Comparison of ENCODE assay signal across 19 cellular contexts in the genomic region with DNA sequence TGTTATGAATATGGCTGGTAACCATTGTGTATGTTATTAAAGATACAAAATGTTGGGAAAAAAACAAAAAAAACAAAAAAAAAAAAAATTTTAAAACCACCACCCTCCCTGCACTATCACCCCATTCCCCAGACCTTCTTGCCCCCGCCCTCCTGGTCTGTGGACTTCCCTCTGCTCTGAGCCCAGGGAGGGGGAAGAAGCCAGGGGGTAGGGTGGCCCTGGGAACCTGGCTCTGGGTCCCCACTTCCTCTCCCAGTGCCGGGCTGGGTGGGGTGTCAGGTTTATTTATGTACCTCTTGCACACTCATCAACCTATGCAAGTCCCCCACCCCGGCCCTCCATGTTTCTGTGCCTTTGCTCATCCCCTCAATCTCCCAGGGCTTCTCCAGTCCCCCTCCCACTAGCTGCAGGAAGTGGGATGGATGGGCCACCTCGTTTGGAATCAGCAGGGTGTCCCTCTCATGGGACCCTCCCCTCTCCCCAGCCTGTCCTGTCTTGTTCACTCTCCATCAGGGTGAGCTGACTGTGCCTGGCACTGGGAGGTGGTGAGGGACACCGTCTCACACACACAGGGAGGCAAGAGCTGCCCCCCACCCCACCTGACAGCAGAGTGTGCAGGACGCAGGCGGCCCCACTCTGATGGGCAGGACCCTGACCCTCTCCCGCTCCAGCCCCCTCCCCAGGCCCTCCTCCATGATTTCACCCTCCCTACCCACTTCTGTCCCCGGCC. TPM values are rescaled to one million over a fixed set of nuclear protein-coding genes. Genes with fewer than 3 reads are reported as not detected.
DNase-seq lines count a peak whose midpoint lies in the region; ATAC-seq and TF ChIP-seq lines count a peak whose summit lies in the region.
"Had no signal": no experiment of that assay in that cellular context is flagged by ENCODE, and none has a peak within 500 bp of the region (broad histone marks: within the 10 kb centered on the region; RNA-seq: fewer than 3 reads in every experiment).

No MANE protein-coding gene starts in this region.

- H3F3A ChIP-seq in SK-N-SH (replicated peaks; ENCODE audit: insufficient read depth), result peaks cover 17% of the 10 kb centered on the region

- no peaks in the 10 kb centered on the region for H3K9me2 ChIP-seq in SK-N-SH

- H3K36me3 ChIP-seq in SK-N-SH (replicated peaks in 1 of 2; ENCODE audit: control insufficient read depth in 1 of 2, insufficient read depth in 2 of 2, low read length in 1 of 2) (peaks cover 42 to 80% of the 10 kb centered on the region in 2 experiments), body of pancreas (replicated peaks in 1 of 2; ENCODE audit: insufficient read depth in 1 of 2, low read depth in 2 of 2) (peaks cover 7 to 21% of the 10 kb centered on the region in 2 donors)

- WGBS in SK-N-SH (ENCODE audit: low lambda C conversion rate), result 84% methylated on average over 9 of the region's 9 CpGs
- 72 to 81% methylated on average over 9 of the region's 9 CpGs for WGBS in body of pancreas, 2 donors

- H3K9me3 ChIP-seq in SK-N-SH (no peaks in the 10 kb centered on the region), body of pancreas (no peaks in the 10 kb centered on the region)
- H3K9me3 ChIP-seq: adrenal gland, esophagus squamous epithelium, heart right ventricle, thyroid gland had no signal

- H2AFZ ChIP-seq in SK-N-SH (ENCODE audit: low read depth), result no peak overlapping the region

- TF ChIP-seq POLR2A in body of pancreas (IDR thresholded peaks at IDR 0.05), result no peak

- intact Hi-C loops in body of pancreas (cut with DNase I), result loop anchor here (5.0 kb wide), 1 partner anchor 38 kb away; no protein-coding TSS in a partner anchor

- H3K27ac Mint-ChIP-seq in IgD-negative memory B cell, result peak overlapping the region in 2 of 3 donors; percentile 90 to 91
- peak overlapping the region in 3 of 5 experiments; percentile 48 to 86 (median 67) for H3K27ac Mint-ChIP-seq in brain
- peak overlapping the region; percentile 98 for H3K27ac Mint-ChIP-seq in nephron progenitor cell

- H3K4me2 ChIP-seq in SK-N-SH, result no peak overlapping the region
- H3K4me2 ChIP-seq: KMS-11 had no signal

- H3K27me3 ChIP-seq in SK-N-SH (ENCODE audit: insufficient read depth) (no peaks in the 10 kb centered on the region), body of pancreas (no peaks in the 10 kb centered on the region)
- H3K27me3 ChIP-seq: adrenal gland, esophagus squamous epithelium, heart right ventricle, thyroid gland had no signal

- H3K27ac ChIP-seq in SK-N-SH (ENCODE audit: low read depth in 2 of 2, low read length in 1 of 2) (no peak overlapping the region), body of pancreas (no peak overlapping the region)
- H3K27ac ChIP-seq: adrenal gland, esophagus squamous epithelium, heart right ventricle, KMS-11, thyroid gland had no signal

- H3K36me3 Mint-ChIP-seq in IgD-negative memory B cell (peaks cover 3% of the 10 kb centered on the region), brain (peaks cover 66% of the 10 kb centered on the region), nephron progenitor cell (ENCODE audit: low read depth) (peaks cover 71% of the 10 kb centered on the region)

- no peak for TF ChIP-seq EP300 in SK-N-SH (IDR thresholded peaks at IDR 0.05; ENCODE audit: borderline replicate concordance in 1 of 2, low read depth in 1 of 2, low read length in 1 of 2)

- H3K9ac ChIP-seq in SK-N-SH, result no peak overlapping the region
- H3K9ac ChIP-seq: KMS-11 had no signal

- H3K79me2 ChIP-seq in SK-N-SH (ENCODE audit: insufficient read depth), result peaks cover 10% of the 10 kb centered on the region; the same call in 1 of the 2 replicates

- H3K4me3 ChIP-seq in SK-N-SH (ENCODE audit: low read depth in 2 of 2, low read length in 1 of 2) (no peak overlapping the region), body of pancreas (no peak overlapping the region)
- H3K4me3 ChIP-seq: adrenal gland, coronary artery, esophagus squamous epithelium, heart right ventricle, thyroid gland had no signal

- TF ChIP-seq CTCF in SK-N-SH (IDR thresholded peaks at IDR 0.05), result no peak
- no peak for TF ChIP-seq CTCF in brain (conservative IDR thresholded peaks at IDR 0.05)
- no peak for TF ChIP-seq CTCF in nephron progenitor cell (IDR thresholded peaks at IDR 0.05)
- TF ChIP-seq CTCF in body of pancreas (IDR thresholded peaks at IDR 0.05), result no peak

- CTCF ChIA-PET in SK-N-SH (lab: Yijun Ruan, JAX), result interaction anchor here (1.2 kb wide), 1 partner anchor 15 kb away, joined by 3 read pairs; no protein-coding TSS in a partner anchor

- H4K20me1 ChIP-seq in SK-N-SH (ENCODE audit: insufficient read depth), result no peaks in the 10 kb centered on the region

- H3K27me3 Mint-ChIP-seq in IgD-negative memory B cell, result no peaks in the 10 kb centered on the region
- peaks cover 4% of the 10 kb centered on the region for H3K27me3 Mint-ChIP-seq in brain
- no peaks in the 10 kb centered on the region for H3K27me3 Mint-ChIP-seq in nephron progenitor cell (ENCODE audit: low read depth, poor library complexity)

- H3K4me1 ChIP-seq in SK-N-SH (ENCODE audit: control insufficient read depth in 1 of 2, insufficient read depth in 2 of 2, low read depth in 1 of 2, low read length in 1 of 2) (peaks cover 4 to 9% of the 10 kb centered on the region in 2 experiments; a peak in 2 of 4 replicates), body of pancreas (peaks cover 10% of the 10 kb centered on the region)

- no peak for DNase-seq in SK-N-SH
- DNase-seq in nephron progenitor cell, result no peak
- DNase-seq in DMS53 (lab: John Stamatoyannopoulos, UW), result no peak
- no peak for DNase-seq in NOMO-1 (lab: John Stamatoyannopoulos, UW; ENCODE audit: unreplicated experiment in 2 of 2)
- no peak for DNase-seq in body of pancreas
- DNase-seq: adrenal gland; COR-L47; esophagus squamous epithelium; GOT3; heart right ventricle; kidney glomerular epithelial cell; NCI-H1417; stimulated activated CD4-positive, alpha-beta T cell treated with anti-CD3 and anti-CD28 coated beads, Interleukin-15, amount 100 ng/mL, for 24 hours; thyroid gland had no signal

- no peaks in the 10 kb centered on the region for H3K9me3 Mint-ChIP-seq in IgD-negative memory B cell
- no peaks in the 10 kb centered on the region for H3K9me3 Mint-ChIP-seq in brain
- no peaks in the 10 kb centered on the region for H3K9me3 Mint-ChIP-seq in nephron progenitor cell

- no peak for TF ChIP-seq RAD21 in SK-N-SH (IDR thresholded peaks at IDR 0.05; ENCODE audit: low read length)

- ATAC-seq in SK-N-SH treated with all-trans-retinoic acid at 6 μM for 48 hours, result no peak
- no peak for ATAC-seq in body of pancreas
- ATAC-seq: heart right ventricle had no signal

- H3K4me1 Mint-ChIP-seq in IgD-negative memory B cell (peaks cover 0 to 4% (median 2%) of the 10 kb centered on the region in 3 donors), brain (peaks cover 2% of the 10 kb centered on the region), nephron progenitor cell (peaks cover 8% of the 10 kb centered on the region)

- POLR2A ChIA-PET in SK-N-SH (lab: Yijun Ruan, JAX), result interaction anchor here (1.1 kb wide), 1 partner anchor 51 kb away, joined by 3 read pairs; a partner anchor contains a TSS

- H3K4me3 Mint-ChIP-seq in IgD-negative memory B cell (no peak overlapping the region), brain (no peak overlapping the region), nephron progenitor cell (no peak overlapping the region)

TF ChIP-seq in SK-N-SH, 30 proteins besides CTCF, POLR2A, EP300 and RAD21:
- TF ChIP-seq NRF1 (IDR thresholded peaks at IDR 0.05; ENCODE audit: low read depth, low read length) (no peak), POLR2AphosphoS5 (IDR thresholded peaks at IDR 0.05; ENCODE audit: low read depth, low read length) (peak; percentile 32; the same call in 1 of the 2 replicates)

RNA-seq across cellular contexts. Expression of a gene that starts 5.9 kb away (rescaled TPM):
- polyA plus RNA-seq in SK-N-SH (2012; rRNA removed), result 57.6 and 65.3 TPM in 2 replicates
- polyA plus RNA-seq in SK-N-SH (2012; cell fraction: cytosol; rRNA removed), result 55.9 and 65.2 TPM in 2 replicates
- 76.8 and 79.5 TPM in 2 replicates for polyA plus RNA-seq in SK-N-SH (2012; cell fraction: nucleus; rRNA removed)
- polyA plus RNA-seq in IgD-negative memory B cell, result 64.1 TPM
- 92.9 TPM for polyA plus RNA-seq in brain (ENCODE audit: insufficient read depth, low read depth, low replicate concordance)
- total RNA-seq in body of pancreas, result 10 to 100 TPM; 16.9 to 49.8 TPM

RNA-seq across cellular contexts. Expression of a gene that starts 6.2 kb away (rescaled TPM):
- 32.0 and 33.1 TPM in 2 replicates for polyA plus RNA-seq in SK-N-SH (2012; rRNA removed)
- polyA plus RNA-seq in SK-N-SH (2012; cell fraction: cytosol; rRNA removed), result 23.5 and 29.6 TPM in 2 replicates
- 21.0 and 21.9 TPM in 2 replicates for polyA plus RNA-seq in SK-N-SH (2012; cell fraction: nucleus; rRNA removed)
- 68.7 TPM for polyA plus RNA-seq in IgD-negative memory B cell
- polyA plus RNA-seq in brain (ENCODE audit: insufficient read depth, low read depth, low replicate concordance), result 71.5 TPM
- 10 to 100 TPM; 23.1 to 40.9 TPM for total RNA-seq in body of pancreas

RNA-seq across cellular contexts. Expression of a gene that starts 21.6 kb away (rescaled TPM):
- polyA plus RNA-seq in SK-N-SH (2012; rRNA removed) (19.7 and 49.3 TPM in 2 replicates), IgD-negative memory B cell (579 TPM), brain (ENCODE audit: insufficient read depth, low read depth, low replicate concordance) (20.6 TPM)
- polyA plus RNA-seq in SK-N-SH (2012; cell fraction: cytosol; rRNA removed), result 21.0 and 26.5 TPM in 2 replicates
- polyA plus RNA-seq in SK-N-SH (2012; cell fraction: nucleus; rRNA removed), result 127 and 135 TPM in 2 replicates
- 100 to 1,000 TPM in 1 of 2 donors, 10 to 100 TPM in 1; 55.8 to 108 TPM for total RNA-seq in body of pancreas

RNA-seq across cellular contexts. Expression of a gene that starts 27.5 kb away (rescaled TPM):
- polyA plus RNA-seq in SK-N-SH (2012; rRNA removed) (13.6 and 13.8 TPM in 2 replicates), IgD-negative memory B cell (6.5 TPM), brain (ENCODE audit: insufficient read depth, low read depth, low replicate concordance) (28.8 TPM)
- 2.8 and 4.6 TPM in 2 replicates for polyA plus RNA-seq in SK-N-SH (2012; cell fraction: cytosol; rRNA removed)
- polyA plus RNA-seq in SK-N-SH (2012; cell fraction: nucleus; rRNA removed), result 85.4 and 89.2 TPM in 2 replicates
- total RNA-seq in body of pancreas, result 10 to 100 TPM in 1 of 2 donors, 1 to 10 TPM in 1; 6.7 to 13.2 TPM

RNA-seq across cellular contexts. Expression of a gene that starts 42.8 kb away (rescaled TPM):
- polyA plus RNA-seq in SK-N-SH (2012; rRNA removed) (62.2 and 83.0 TPM in 2 replicates), IgD-negative memory B cell (22.2 TPM), brain (ENCODE audit: insufficient read depth, low read depth, low replicate concordance) (222 TPM)
- polyA plus RNA-seq in SK-N-SH (2012; cell fraction: cytosol; rRNA removed), result 34.4 and 54.8 TPM in 2 replicates
- 126 and 148 TPM in 2 replicates for polyA plus RNA-seq in SK-N-SH (2012; cell fraction: nucleus; rRNA removed)
- total RNA-seq in body of pancreas, result 10 to 100 TPM; 41.5 to 77.8 TPM
